In the genomic region with DNA sequence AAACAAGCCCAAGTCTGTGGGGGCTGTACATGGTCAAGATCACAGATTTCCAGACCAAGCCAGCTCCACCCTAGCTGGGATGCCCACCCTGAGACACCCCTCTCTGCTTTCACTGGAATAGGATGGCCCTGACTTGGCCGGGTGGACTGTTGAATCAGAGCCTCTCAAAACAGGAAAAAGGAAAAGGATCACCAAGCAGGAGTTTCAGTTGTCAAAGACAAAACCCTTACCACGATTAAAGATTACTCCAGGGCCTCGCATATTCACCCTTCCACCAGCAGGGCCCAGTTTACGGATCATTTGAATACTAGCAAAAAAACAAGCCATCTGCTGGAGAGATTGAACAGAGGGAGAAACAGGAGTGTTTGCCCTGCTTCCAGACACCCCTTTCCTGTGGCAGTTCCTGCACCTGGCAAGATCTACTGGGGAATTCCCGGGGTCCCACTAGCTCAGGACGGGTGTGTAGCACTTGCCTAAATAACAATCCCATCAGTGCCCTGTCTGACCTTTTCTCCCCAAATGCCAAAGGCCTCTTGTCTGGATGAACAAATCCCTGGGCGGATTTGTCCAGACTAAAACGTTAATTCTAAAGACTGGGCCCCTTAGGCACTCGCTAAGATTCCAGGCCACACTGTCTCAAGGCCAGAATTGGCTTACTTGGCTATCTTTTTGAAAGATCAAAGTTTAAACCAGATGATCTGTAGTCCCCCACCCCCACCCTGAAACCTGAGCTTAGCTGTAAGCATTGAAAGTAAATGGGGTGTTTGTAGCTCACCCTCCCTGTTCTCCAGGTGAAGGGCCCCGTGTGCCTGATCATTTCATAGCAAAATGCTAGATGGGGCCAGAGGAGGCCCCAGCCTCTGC, we compare ENCODE assay signal across 8 cellular contexts. TPM values are rescaled to one million over a fixed set of nuclear protein-coding genes. Genes with fewer than 3 reads are reported as not detected.
A peak's percentile ranks its signal among the peaks of the same experiment; 100 is the strongest.
DNase-seq lines count a peak whose midpoint lies in the region; ATAC-seq and TF ChIP-seq lines count a peak whose summit lies in the region.

No MANE protein-coding gene starts in this region.

- H3K4me1 Mint-ChIP-seq in glutamatergic neuron (ENCODE audit: low read depth, unreplicated experiment), result peaks cover 32% of the 10 kb centered on the region

- WGBS in smooth muscle cell (ENCODE audit: low lambda C conversion rate), result 12% methylated on average over 10 of the region's 10 CpGs

- peaks cover 37% of the 10 kb centered on the region for H3K4me1 ChIP-seq in smooth muscle cell (ENCODE audit: low read depth)

- TF ChIP-seq CTCF in glutamatergic neuron (IDR thresholded peaks at IDR 0.05; ENCODE audit: partially characterized antibody, unreplicated experiment), result peak; percentile 40
- peak; percentile 48 for TF ChIP-seq CTCF in smooth muscle cell (IDR thresholded peaks at IDR 0.05; ENCODE audit: borderline replicate concordance, insufficient read depth, poor library complexity, severe bottlenecking)

- DNase-seq in EL (peak; percentile 58), LHCN-M2 (ENCODE audit: low read depth) (peak; percentile 76), glutamatergic neuron (no peak), smooth muscle cell (lab: John Stamatoyannopoulos, UW; ENCODE audit: unreplicated experiment) (no peak), mucosa of gallbladder (ENCODE audit: low spot score) (no peak)
- DNase-seq in activated T-cell treated with anti-CD3 and anti-CD28 coated beads, Interleukin-2, amount 50 U/mL, for 48 hours, result peak; percentile 26 to 27

- H3K27ac Mint-ChIP-seq in glutamatergic neuron (ENCODE audit: unreplicated experiment), result peak overlapping the region; percentile 79

- H3K9me3 Mint-ChIP-seq in glutamatergic neuron (ENCODE audit: unreplicated experiment), result peaks cover 21% of the 10 kb centered on the region

- peaks cover 86% of the 10 kb centered on the region for H3K79me2 ChIP-seq in smooth muscle cell (ENCODE audit: low read depth)

- no peak overlapping the region for H3K4me3 ChIP-seq in smooth muscle cell

- peak overlapping the region; percentile 93 for H3K9ac ChIP-seq in smooth muscle cell (ENCODE audit: low read depth)

- peak overlapping the region; percentile 54 for H3K4me2 ChIP-seq in smooth muscle cell

- no peak overlapping the region for H2AFZ ChIP-seq in smooth muscle cell (ENCODE audit: low read depth)

- H3K36me3 Mint-ChIP-seq in glutamatergic neuron (ENCODE audit: unreplicated experiment), result peaks cover 11% of the 10 kb centered on the region

- H3K27ac ChIP-seq in smooth muscle cell (ENCODE audit: low read depth), result peak overlapping the region; percentile 100

- no peaks in the 10 kb centered on the region for H3K27me3 ChIP-seq in smooth muscle cell (ENCODE audit: low read depth)

- H3K4me3 Mint-ChIP-seq in glutamatergic neuron (ENCODE audit: unreplicated experiment), result peak overlapping the region; percentile 63

- H3K36me3 ChIP-seq in smooth muscle cell (ENCODE audit: low read depth), result no peaks in the 10 kb centered on the region

- H4K20me1 ChIP-seq in smooth muscle cell (ENCODE audit: low read depth), result no peaks in the 10 kb centered on the region

- H3K9me3 ChIP-seq in smooth muscle cell (replicated peaks; ENCODE audit: low read depth), result no peaks in the 10 kb centered on the region

- peaks cover 16% of the 10 kb centered on the region for H3K27me3 Mint-ChIP-seq in glutamatergic neuron (ENCODE audit: unreplicated experiment)

- ATAC-seq in GM21723 (IDR thresholded peaks at IDR 0.05; ENCODE audit: unreplicated experiment) (no peak), GM21381 (IDR thresholded peaks at IDR 0.05; ENCODE audit: unreplicated experiment) (no peak)

- peaks cover 35% of the 10 kb centered on the region for H3F3A ChIP-seq in smooth muscle cell (ENCODE audit: low read depth)

RNA-seq across cellular contexts. Expression of a gene that starts 38.4 kb away (rescaled TPM):
- total RNA-seq in LHCN-M2 (2014; rRNA removed) (451 and 519 TPM in 2 replicates), glutamatergic neuron (ENCODE audit: unreplicated experiment) (975 TPM), smooth muscle cell (311 TPM in 2 replicates), mucosa of gallbladder (628 TPM)
- 1,228 TPM for polyA plus RNA-seq in LHCN-M2 (2012)
- polyA plus RNA-seq in smooth muscle cell, result 53.8 and 60.4 TPM in 2 replicates

RNA-seq across cellular contexts. Expression of a gene that starts 58.4 kb away (rescaled TPM):
- total RNA-seq in LHCN-M2 (2014; rRNA removed) (not detected in 2 replicates), glutamatergic neuron (ENCODE audit: unreplicated experiment) (4.8 TPM), smooth muscle cell (3.2 and 5.5 TPM in 2 replicates), mucosa of gallbladder (206 TPM)
- 0.09 TPM for polyA plus RNA-seq in LHCN-M2 (2012)
- polyA plus RNA-seq in smooth muscle cell, result 1.4 and 6.5 TPM in 2 replicates

Comparison
In these comparisons a context has a peak if more than half of its experiments do, and no peak if none do; other contexts are left out.
1. DNase-seq: peak in EL (single experiment), LHCN-M2 (single experiment) and activated T-cell treated with anti-CD3 and anti-CD28 coated beads, Interleukin-2, amount 50 U/mL, for 48 hours (2 of 2); none in glutamatergic neuron (single experiment), smooth muscle cell (single experiment) and mucosa of gallbladder (single experiment).
2. RNA of a gene that starts 58.4 kb away (total RNA-seq): 206 TPM in mucosa of gallbladder (single experiment); 3.2 to 5.5 TPM in smooth muscle cell, 4.8 TPM in glutamatergic neuron (single experiment) and not detected in LHCN-M2; every median in the first group is over 10 times any median in the second.